ENCODE assay signal across 26 cellular contexts in genomic region chr1:164719676-164720075, GRCh38.
DNase-seq lines count a peak whose midpoint lies in the region; ATAC-seq and TF ChIP-seq lines count a peak whose summit lies in the region.
"Had no signal": no experiment of that assay in that cellular context is flagged by ENCODE, and none has a peak within 500 bp of the region (broad histone marks: within the 10 kb centered on the region; RNA-seq: fewer than 3 reads in every experiment).

No MANE protein-coding gene starts in this region.

- H3K27me3 ChIP-seq in mammary epithelial cell (ENCODE audit: insufficient read depth, low read length) = no peaks in the 10 kb centered on the region
- H3K27me3 ChIP-seq: ovary had no signal

- H3K9me3 Mint-ChIP-seq in progenitor cell of endocrine pancreas (ENCODE audit: low read depth) = no peaks in the 10 kb centered on the region
- H3K9me3 Mint-ChIP-seq in activated T-cell treated with anti-CD3 and anti-CD28 coated beads, Interleukin-2, amount 50 U/mL, for 72 hours = peaks cover 2 to 7% of the 10 kb centered on the region in 2 donors
- H3K9me3 Mint-ChIP-seq: dendritic cell treated with granulocyte-macrophage colony-stimulating factor and Interleukin-4, amounts not matched to agents 40 ng/mL and 50 ng/mL, for 4 days; HFFc6; T-helper 2 cell treated with Interferon-gamma antibody and Interleukin-4, amounts not matched to agents 5 μg/mL and 100 μg/mL, for 36 hours had no signal

- peaks cover 41% of the 10 kb centered on the region for H3K4me1 Mint-ChIP-seq in progenitor cell of endocrine pancreas (ENCODE audit: low read depth)
- H3K4me1 Mint-ChIP-seq in activated T-cell treated with anti-CD3 and anti-CD28 coated beads, Interleukin-2, amount 50 U/mL, for 72 hours (ENCODE audit: low read depth) = no peaks in the 10 kb centered on the region
- H3K4me1 Mint-ChIP-seq: CD4-positive, CD25-positive, alpha-beta regulatory T cell had no signal

- WGBS in mammary epithelial cell (ENCODE audit: low coverage, missing lambda C conversion rate) = 0% methylated on average over 6 of the region's 6 CpGs

- H3K79me2 ChIP-seq in mammary epithelial cell (ENCODE audit: insufficient read depth, low read length) = no peaks in the 10 kb centered on the region

- no TSS peak for BruUV-seq in mammary epithelial cell (replicated peaks; lab: Mats Ljungman, UMichigan)

- H3K4me2 ChIP-seq in mammary epithelial cell (ENCODE audit: insufficient read depth, low read depth, low read length) = peak overlapping the region; percentile 65

- H3K27me3 Mint-ChIP-seq in progenitor cell of endocrine pancreas = no peaks in the 10 kb centered on the region
- no peaks in the 10 kb centered on the region for H3K27me3 Mint-ChIP-seq in activated T-cell treated with anti-CD3 and anti-CD28 coated beads, Interleukin-2, amount 50 U/mL, for 72 hours (ENCODE audit: low read depth)

- ATAC-seq in HG03097 (IDR thresholded peaks at IDR 0.05; ENCODE audit: low FRiP score, unreplicated experiment) = no peak
- ATAC-seq in activated T-cell treated with anti-CD3 and anti-CD28 coated beads, Interleukin-2, amount 50 U/mL, for 72 hours (replicated peaks in 1 of 2) = no peak
- ATAC-seq: left colon had no signal

- no peak overlapping the region for H3K4me3 Mint-ChIP-seq in progenitor cell of endocrine pancreas (ENCODE audit: low read depth)
- H3K4me3 Mint-ChIP-seq in activated T-cell treated with anti-CD3 and anti-CD28 coated beads, Interleukin-2, amount 50 U/mL, for 72 hours = no peak overlapping the region
- H3K4me3 Mint-ChIP-seq: activated B cell treated with CpG ODN at 0.5 μM for 24 hours; activated naive CD8-positive, alpha-beta T cell treated with anti-CD3 and anti-CD28 coated beads, Interleukin-2, amount 50 U/mL, for 24 hours; CD4-positive, CD25-positive, alpha-beta regulatory T cell; dendritic cell treated with granulocyte-macrophage colony-stimulating factor and Interleukin-4, amounts not matched to agents 40 ng/mL and 50 ng/mL, for 4 days; T-helper 2 cell treated with Interferon-gamma antibody and Interleukin-4, amounts not matched to agents 5 μg/mL and 100 μg/mL, for 36 hours had no signal

- H3K4me1 ChIP-seq in mammary epithelial cell (ENCODE audit: insufficient read depth, low read length) = peaks cover 26% of the 10 kb centered on the region

- no peaks in the 10 kb centered on the region for H4K20me1 ChIP-seq in mammary epithelial cell (ENCODE audit: insufficient read depth, low read length)

- no peaks in the 10 kb centered on the region for H3K9me3 ChIP-seq in mammary epithelial cell (replicated peaks; ENCODE audit: insufficient read depth, low read length)
- H3K9me3 ChIP-seq: heart right ventricle, ovary, SK-N-SH had no signal

- CTCF ChIA-PET in mammary epithelial cell (lab: Charles Lee; ENCODE audit: low non-redundant PET) = no interaction called here

- H3K27ac ChIP-seq in mammary epithelial cell (ENCODE audit: insufficient read depth, low read depth, low read length) = no peak overlapping the region

- intact Hi-C loops in mammary epithelial cell (cut with micrococcal nuclease) = no loop called here

- H2AFZ ChIP-seq in mammary epithelial cell (ENCODE audit: low read depth, low read length) = peak overlapping the region; percentile 69

- H3K36me3 ChIP-seq in mammary epithelial cell (ENCODE audit: insufficient read depth, low read length) = no peaks in the 10 kb centered on the region
- H3K36me3 ChIP-seq: heart right ventricle, ovary had no signal

- H3K27ac Mint-ChIP-seq in progenitor cell of endocrine pancreas = peak overlapping the region; percentile 56
- H3K27ac Mint-ChIP-seq in activated T-cell treated with anti-CD3 and anti-CD28 coated beads, Interleukin-2, amount 50 U/mL, for 72 hours = no peak overlapping the region
- H3K27ac Mint-ChIP-seq: activated B cell treated with CpG ODN at 0.5 μM for 24 hours; activated naive CD8-positive, alpha-beta T cell treated with anti-CD3 and anti-CD28 coated beads, Interleukin-2, amount 50 U/mL, for 24 hours; CD4-positive, CD25-positive, alpha-beta regulatory T cell; T-helper 2 cell treated with Interferon-gamma antibody and Interleukin-4, amounts not matched to agents 5 μg/mL and 100 μg/mL, for 36 hours had no signal

- peaks cover 11% of the 10 kb centered on the region for H3K36me3 Mint-ChIP-seq in progenitor cell of endocrine pancreas (ENCODE audit: insufficient read depth)
- no peaks in the 10 kb centered on the region for H3K36me3 Mint-ChIP-seq in activated T-cell treated with anti-CD3 and anti-CD28 coated beads, Interleukin-2, amount 50 U/mL, for 72 hours (ENCODE audit: insufficient read depth in 2 of 2)

- H3K4me3 ChIP-seq in mammary epithelial cell (replicated peaks in 1 of 3; ENCODE audit: insufficient read depth in 1 of 3, low read depth in 2 of 3, low read length in 3 of 3) = no peak overlapping the region
- H3K4me3 ChIP-seq: heart right ventricle, ovary had no signal

- peak; percentile 15 for DNase-seq in G401 (ENCODE audit: low spot score)
- DNase-seq in NCI-H69 (lab: John Stamatoyannopoulos, UW) = peak; percentile 54
- DNase-seq in mammary epithelial cell = peak; percentile 61
- DNase-seq in progenitor cell of endocrine pancreas (ENCODE audit: low spot score, unreplicated experiment) = no peak
- DNase-seq in activated T-cell treated with anti-CD3 and anti-CD28 coated beads, Interleukin-2, amount 50 U/mL, for 72 hours = no peak
- DNase-seq in HUDEP-2 (lab: John Stamatoyannopoulos, UW; ENCODE audit: unreplicated experiment in 76 of 76) = no peak
- DNase-seq: activated B cell treated with CpG ODN at 0.5 μM for 24 hours; activated CD4-positive, alpha-beta T cell treated with anti-CD3 and anti-CD28 coated beads, Interleukin-2, amount 50 U/mL, for 48 hours; activated effector memory CD4-positive, alpha-beta T cell treated with anti-CD3 and anti-CD28 coated beads, Interleukin-2, amount 50 U/mL, for 16 hours; activated naive CD8-positive, alpha-beta T cell treated with anti-CD3 and anti-CD28 coated beads, Interleukin-2, amount 50 U/mL, for 24 hours; CD4-positive, CD25-positive, alpha-beta regulatory T cell; GDM1; heart right ventricle; HFFc6; Karpas-422; left colon; mesenchymal stem cell; NCI-H1048; NCI-H2081; NCI-H446; ovary; RPMI8226; SK-N-SH had no signal

- in situ Hi-C loops in G401 (cut with HindIII; ENCODE audit: low sequenced_read_pairs) = no loop called here
- in situ Hi-C loops in mammary epithelial cell (cut with MboI; ENCODE audit: low sequenced_read_pairs in 2 of 2) = no loop called here

- H3K9ac ChIP-seq in mammary epithelial cell (ENCODE audit: insufficient read depth, low read length) = no peak overlapping the region
- H3K9ac ChIP-seq: SK-N-SH had no signal

- TF ChIP-seq CTCF in mammary epithelial cell (conservative IDR thresholded peaks at IDR 0.05 in 1 of 2, IDR thresholded peaks at IDR 0.05 in 1 of 2; ENCODE audit: extremely low read depth in 1 of 2, insufficient read depth in 1 of 2, low read depth in 1 of 2, low read length in 2 of 2) (no peak), progenitor cell of endocrine pancreas (IDR thresholded peaks at IDR 0.05; ENCODE audit: unreplicated experiment) (no peak)

- dilution Hi-C loops in mammary epithelial cell (cut with HindIII; ENCODE audit: low sequenced_read_pairs) = no loop called here

Comparison
In these comparisons a context has a peak if more than half of its experiments do, and no peak if none do; other contexts are left out.
1. DNase-seq: peak in G401 (single experiment), NCI-H69 (single experiment) and mammary epithelial cell (single experiment); none in progenitor cell of endocrine pancreas (single experiment), activated T-cell treated with anti-CD3 and anti-CD28 coated beads, Interleukin-2, amount 50 U/mL, for 72 hours (0 of 2) and HUDEP-2 (0 of 76).